3 cellular contexts compared by ENCODE assay signal in the genomic region with DNA sequence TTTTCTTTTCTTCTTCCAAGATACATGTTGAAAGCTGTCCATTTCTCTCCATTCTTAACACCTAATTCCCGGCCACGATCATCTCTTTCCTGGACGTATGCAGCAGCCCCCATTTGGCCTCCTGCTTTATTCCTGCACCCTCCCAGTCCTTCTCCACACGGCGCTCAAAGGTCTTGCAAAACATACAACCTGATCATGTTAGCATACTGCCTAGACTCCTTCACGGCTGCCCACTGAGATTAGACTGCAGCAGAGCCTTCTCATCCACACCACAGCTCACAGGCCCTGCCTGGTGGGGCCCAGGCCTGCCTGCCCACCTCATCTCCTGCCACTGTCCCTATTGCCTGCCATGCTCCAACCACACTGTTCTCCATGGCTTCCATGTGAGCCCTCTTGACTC.
TF ChIP-seq lines count a peak whose summit lies in the region.

No MANE protein-coding gene starts in this region.

TF ChIP-seq in HEK293, 187 proteins besides CTCF, POLR2A, EP300 and RAD21:
- TF ChIP-seq EGR2 (tag by site-specific recombination; IDR thresholded peaks at IDR 0.05; ENCODE audit: low read depth) = peak; percentile 7; the same call in 1 of the 2 replicates
- no peak for TF ChIP-seq ZNF561 (tag by site-specific recombination; IDR thresholded peaks at IDR 0.05; ENCODE audit: borderline replicate concordance)

TF ChIP-seq in IMR-90, 13 proteins besides CTCF, POLR2A, EP300 and RAD21:
- TF ChIP-seq MAFK (IDR thresholded peaks at IDR 0.05; ENCODE audit: low read depth, low read length) (no peak), BHLHE40 (IDR thresholded peaks at IDR 0.05; ENCODE audit: low read depth, low read length) (no peak), NFE2L2 (IDR thresholded peaks at IDR 0.05; ENCODE audit: low read depth, low read length) (no peak), RCOR1 (IDR thresholded peaks at IDR 0.05; ENCODE audit: insufficient replicate concordance, low read length) (no peak), SMC3 (IDR thresholded peaks at IDR 0.05; ENCODE audit: low read depth, low read length) (no peak)

TF ChIP-seq in H1, 55 proteins besides CTCF, POLR2A, EP300 and RAD21:
- TF ChIP-seq TBP (IDR thresholded peaks at IDR 0.05; ENCODE audit: low read depth, low read length) (no peak), NANOG (IDR thresholded peaks at IDR 0.05; ENCODE audit: insufficient read depth, low read depth, low read length, poor library complexity, severe bottlenecking) (no peak), CHD2 (IDR thresholded peaks at IDR 0.05; ENCODE audit: low read length) (no peak), HDAC2 (IDR thresholded peaks at IDR 0.05; ENCODE audit: borderline replicate concordance in 1 of 2, low read depth in 2 of 2, low read length in 2 of 2) (no peak), SRF (IDR thresholded peaks at IDR 0.05; ENCODE audit: low read depth, low read length) (no peak), SP4 (IDR thresholded peaks at IDR 0.05; ENCODE audit: low read length) (no peak), GTF2F1 (IDR thresholded peaks at IDR 0.05; ENCODE audit: borderline replicate concordance, low read depth, low read length) (no peak), TCF12 (IDR thresholded peaks at IDR 0.05; ENCODE audit: low read depth, low read length) (no peak), EZH2 (IDR thresholded peaks at IDR 0.05; ENCODE audit: low read depth, low read length, severe bottlenecking) (no peak), FOSL1 (IDR thresholded peaks at IDR 0.05; ENCODE audit: insufficient read depth, low read depth, low read length) (no peak), KDM4A (IDR thresholded peaks at IDR 0.05; ENCODE audit: low read depth, low read length, severe bottlenecking) (no peak), CHD1 (IDR thresholded peaks at IDR 0.05; ENCODE audit: low read depth, low read length) (no peak), MAFK (IDR thresholded peaks at IDR 0.05; ENCODE audit: low read depth, low read length) (no peak), HDAC6 (IDR thresholded peaks at IDR 0.05; ENCODE audit: low read depth, low read length) (no peak), EGR1 (IDR thresholded peaks at IDR 0.05; ENCODE audit: borderline replicate concordance, low read depth, low read length) (no peak), JUN (IDR thresholded peaks at IDR 0.05; ENCODE audit: low read depth, low read length) (no peak), POU5F1 (IDR thresholded peaks at IDR 0.05; ENCODE audit: low read depth, low read length) (no peak), CBX5 (IDR thresholded peaks at IDR 0.05; ENCODE audit: low read depth, low read length) (no peak), BCL11A (IDR thresholded peaks at IDR 0.05; ENCODE audit: low read depth in 2 of 2, low read length in 2 of 2) (no peak)
- TF ChIP-seq, protein P1, sequence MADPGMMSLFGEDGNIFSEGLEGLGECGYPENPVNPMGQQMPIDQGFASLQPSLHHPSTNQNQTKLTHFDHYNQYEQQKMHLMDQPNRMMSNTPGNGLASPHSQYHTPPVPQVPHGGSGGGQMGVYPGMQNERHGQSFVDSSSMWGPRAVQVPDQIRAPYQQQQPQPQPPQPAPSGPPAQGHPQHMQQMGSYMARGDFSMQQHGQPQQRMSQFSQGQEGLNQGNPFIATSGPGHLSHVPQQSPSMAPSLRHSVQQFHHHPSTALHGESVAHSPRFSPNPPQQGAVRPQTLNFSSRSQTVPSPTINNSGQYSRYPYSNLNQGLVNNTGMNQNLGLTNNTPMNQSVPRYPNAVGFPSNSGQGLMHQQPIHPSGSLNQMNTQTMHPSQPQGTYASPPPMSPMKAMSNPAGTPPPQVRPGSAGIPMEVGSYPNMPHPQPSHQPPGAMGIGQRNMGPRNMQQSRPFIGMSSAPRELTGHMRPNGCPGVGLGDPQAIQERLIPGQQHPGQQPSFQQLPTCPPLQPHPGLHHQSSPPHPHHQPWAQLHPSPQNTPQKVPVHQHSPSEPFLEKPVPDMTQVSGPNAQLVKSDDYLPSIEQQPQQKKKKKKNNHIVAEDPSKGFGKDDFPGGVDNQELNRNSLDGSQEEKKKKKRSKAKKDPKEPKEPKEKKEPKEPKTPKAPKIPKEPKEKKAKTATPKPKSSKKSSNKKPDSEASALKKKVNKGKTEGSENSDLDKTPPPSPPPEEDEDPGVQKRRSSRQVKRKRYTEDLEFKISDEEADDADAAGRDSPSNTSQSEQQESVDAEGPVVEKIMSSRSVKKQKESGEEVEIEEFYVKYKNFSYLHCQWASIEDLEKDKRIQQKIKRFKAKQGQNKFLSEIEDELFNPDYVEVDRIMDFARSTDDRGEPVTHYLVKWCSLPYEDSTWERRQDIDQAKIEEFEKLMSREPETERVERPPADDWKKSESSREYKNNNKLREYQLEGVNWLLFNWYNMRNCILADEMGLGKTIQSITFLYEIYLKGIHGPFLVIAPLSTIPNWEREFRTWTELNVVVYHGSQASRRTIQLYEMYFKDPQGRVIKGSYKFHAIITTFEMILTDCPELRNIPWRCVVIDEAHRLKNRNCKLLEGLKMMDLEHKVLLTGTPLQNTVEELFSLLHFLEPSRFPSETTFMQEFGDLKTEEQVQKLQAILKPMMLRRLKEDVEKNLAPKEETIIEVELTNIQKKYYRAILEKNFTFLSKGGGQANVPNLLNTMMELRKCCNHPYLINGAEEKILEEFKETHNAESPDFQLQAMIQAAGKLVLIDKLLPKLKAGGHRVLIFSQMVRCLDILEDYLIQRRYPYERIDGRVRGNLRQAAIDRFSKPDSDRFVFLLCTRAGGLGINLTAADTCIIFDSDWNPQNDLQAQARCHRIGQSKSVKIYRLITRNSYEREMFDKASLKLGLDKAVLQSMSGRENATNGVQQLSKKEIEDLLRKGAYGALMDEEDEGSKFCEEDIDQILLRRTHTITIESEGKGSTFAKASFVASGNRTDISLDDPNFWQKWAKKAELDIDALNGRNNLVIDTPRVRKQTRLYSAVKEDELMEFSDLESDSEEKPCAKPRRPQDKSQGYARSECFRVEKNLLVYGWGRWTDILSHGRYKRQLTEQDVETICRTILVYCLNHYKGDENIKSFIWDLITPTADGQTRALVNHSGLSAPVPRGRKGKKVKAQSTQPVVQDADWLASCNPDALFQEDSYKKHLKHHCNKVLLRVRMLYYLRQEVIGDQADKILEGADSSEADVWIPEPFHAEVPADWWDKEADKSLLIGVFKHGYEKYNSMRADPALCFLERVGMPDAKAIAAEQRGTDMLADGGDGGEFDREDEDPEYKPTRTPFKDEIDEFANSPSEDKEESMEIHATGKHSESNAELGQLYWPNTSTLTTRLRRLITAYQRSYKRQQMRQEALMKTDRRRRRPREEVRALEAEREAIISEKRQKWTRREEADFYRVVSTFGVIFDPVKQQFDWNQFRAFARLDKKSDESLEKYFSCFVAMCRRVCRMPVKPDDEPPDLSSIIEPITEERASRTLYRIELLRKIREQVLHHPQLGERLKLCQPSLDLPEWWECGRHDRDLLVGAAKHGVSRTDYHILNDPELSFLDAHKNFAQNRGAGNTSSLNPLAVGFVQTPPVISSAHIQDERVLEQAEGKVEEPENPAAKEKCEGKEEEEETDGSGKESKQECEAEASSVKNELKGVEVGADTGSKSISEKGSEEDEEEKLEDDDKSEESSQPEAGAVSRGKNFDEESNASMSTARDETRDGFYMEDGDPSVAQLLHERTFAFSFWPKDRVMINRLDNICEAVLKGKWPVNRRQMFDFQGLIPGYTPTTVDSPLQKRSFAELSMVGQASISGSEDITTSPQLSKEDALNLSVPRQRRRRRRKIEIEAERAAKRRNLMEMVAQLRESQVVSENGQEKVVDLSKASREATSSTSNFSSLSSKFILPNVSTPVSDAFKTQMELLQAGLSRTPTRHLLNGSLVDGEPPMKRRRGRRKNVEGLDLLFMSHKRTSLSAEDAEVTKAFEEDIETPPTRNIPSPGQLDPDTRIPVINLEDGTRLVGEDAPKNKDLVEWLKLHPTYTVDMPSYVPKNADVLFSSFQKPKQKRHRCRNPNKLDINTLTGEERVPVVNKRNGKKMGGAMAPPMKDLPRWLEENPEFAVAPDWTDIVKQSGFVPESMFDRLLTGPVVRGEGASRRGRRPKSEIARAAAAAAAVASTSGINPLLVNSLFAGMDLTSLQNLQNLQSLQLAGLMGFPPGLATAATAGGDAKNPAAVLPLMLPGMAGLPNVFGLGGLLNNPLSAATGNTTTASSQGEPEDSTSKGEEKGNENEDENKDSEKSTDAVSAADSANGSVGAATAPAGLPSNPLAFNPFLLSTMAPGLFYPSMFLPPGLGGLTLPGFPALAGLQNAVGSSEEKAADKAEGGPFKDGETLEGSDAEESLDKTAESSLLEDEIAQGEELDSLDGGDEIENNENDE (IDR thresholded peaks at IDR 0.05; ENCODE audit: insufficient replicate concordance, low read length) = no peak
